In genomic region chr16:12130691-12131302, GRCh38 we compare ENCODE assay signal across 23 cellular contexts.
"Had no signal": no experiment of that assay in that cellular context is flagged by ENCODE, and none has a peak within 500 bp of the region (broad histone marks: within the 10 kb centered on the region; RNA-seq: fewer than 3 reads in every experiment).

No MANE protein-coding gene starts in this region.

- ATAC-seq: lower lobe of right lung; naive thymus-derived CD8-positive, alpha-beta T cell; sciatic nerve; stimulated activated naive CD8-positive, alpha-beta T cell treated with anti-CD3 and anti-CD28 coated beads, Interleukin-15, amount 100 ng/mL, for 72 hours had no signal

- H3K36me3 ChIP-seq: right atrium auricular region, uterus had no signal

- H3K4me3 ChIP-seq: lower lobe of right lung, right atrium auricular region, skin epidermis, tibial nerve, uterus had no signal

- H3K9me3 ChIP-seq: lower lobe of right lung, uterus had no signal

- H3K4me1 ChIP-seq: lower lobe of right lung, right atrium auricular region, tibial nerve, uterus had no signal

- H3K4me3 Mint-ChIP-seq: naive thymus-derived CD8-positive, alpha-beta T cell; nephron; neural crest cell; stimulated activated naive CD8-positive, alpha-beta T cell treated with anti-CD3 and anti-CD28 coated beads, Interleukin-15, amount 100 ng/mL, for 72 hours; type B pancreatic cell had no signal

- H3K27me3 ChIP-seq: right atrium auricular region, tibial nerve, uterus had no signal

- H3K27me3 Mint-ChIP-seq: naive thymus-derived CD8-positive, alpha-beta T cell; progenitor cell of endocrine pancreas; stimulated activated naive CD8-positive, alpha-beta T cell treated with anti-CD3 and anti-CD28 coated beads, Interleukin-15, amount 100 ng/mL, for 72 hours; type B pancreatic cell had no signal

- H3K27ac ChIP-seq: lower lobe of right lung, parathyroid adenoma, right atrium auricular region, skin epidermis, tibial nerve, uterus had no signal

- H3K27ac Mint-ChIP-seq: nephron; progenitor cell of endocrine pancreas; stimulated activated naive CD8-positive, alpha-beta T cell treated with anti-CD3 and anti-CD28 coated beads, Interleukin-15, amount 100 ng/mL, for 72 hours; type B pancreatic cell had no signal

- DNase-seq: hippocampal formation; lower lobe of right lung; mammary epithelial cell; mesenchymal stem cell; naive thymus-derived CD8-positive, alpha-beta T cell; nucleus accumbens; stimulated activated CD4-positive, alpha-beta T cell treated with anti-CD3 and anti-CD28 coated beads, Interleukin-12 subunit alpha, Interleukin-12 subunit beta, amount 100 ng/mL, for 4 hours; stimulated activated CD4-positive, alpha-beta T cell treated with anti-CD3 and anti-CD28 coated beads, Interleukin-15, amount 100 ng/mL, for 24 hours; stimulated activated CD4-positive, alpha-beta T cell treated with anti-CD3 and anti-CD28 coated beads, Interleukin-2, amount 100 ng/mL, for 24 hours; stimulated activated CD4-positive, alpha-beta T cell treated with anti-CD3 and anti-CD28 coated beads, Interleukin-4, amount 100 ng/mL, for 1 hour; stimulated activated naive CD4-positive, alpha-beta T cell treated with Interleukin-2 at 50 U/mL for 16 hours; stimulated activated naive CD8-positive, alpha-beta T cell treated with anti-CD3 and anti-CD28 coated beads, Interleukin-15, amount 100 ng/mL, for 72 hours; substantia nigra; uterus had no signal

- H3K4me1 Mint-ChIP-seq: nephron; stimulated activated naive CD8-positive, alpha-beta T cell treated with anti-CD3 and anti-CD28 coated beads, Interleukin-15, amount 100 ng/mL, for 72 hours had no signal

- H3K9me3 Mint-ChIP-seq: nephron; neural crest cell; stimulated activated naive CD8-positive, alpha-beta T cell treated with anti-CD3 and anti-CD28 coated beads, Interleukin-15, amount 100 ng/mL, for 72 hours; type B pancreatic cell had no signal
